8 cellular contexts compared by ENCODE assay signal in genomic region chr15:48331796-48332641, GRCh38. TPM values are rescaled to one million over a fixed set of nuclear protein-coding genes. Genes with fewer than 3 reads are reported as not detected.
DNase-seq lines count a peak whose midpoint lies in the region; ATAC-seq and TF ChIP-seq lines count a peak whose summit lies in the region.

No MANE protein-coding gene starts in this region.

- peaks cover 12% of the 10 kb centered on the region for H3K4me1 ChIP-seq in HUES6 (ENCODE audit: control insufficient read depth, insufficient read depth, low read length)
- H3K4me1 ChIP-seq in thoracic aorta (ENCODE audit: control insufficient read depth in 1 of 2, low read depth in 2 of 2): peaks cover 5 to 20% of the 10 kb centered on the region in 2 donors

- H3K36me3 ChIP-seq in HUES6 (ENCODE audit: control insufficient read depth, insufficient read depth, low read length) (peaks cover 26% of the 10 kb centered on the region), thoracic aorta (peaks cover 14% of the 10 kb centered on the region)

- no peaks in the 10 kb centered on the region for H3K9me3 ChIP-seq in HUES6 (ENCODE audit: control insufficient read depth, insufficient read depth, low read depth, low read length)
- H3K9me3 ChIP-seq in thoracic aorta: no peaks in the 10 kb centered on the region

- H3K27me3 ChIP-seq in HUES6 (ENCODE audit: control insufficient read depth, insufficient read depth, low read length) (no peaks in the 10 kb centered on the region), thoracic aorta (replicated peaks; ENCODE audit: insufficient read depth) (no peaks in the 10 kb centered on the region)

- peak; percentile 36 for DNase-seq in DMS79 treated with DMSO at 0.1 percent for 48 hours (lab: John Stamatoyannopoulos, UW)
- peak; percentile 84 for DNase-seq in RWPE1 (ENCODE audit: low spot score)
- peak; percentile 57 for DNase-seq in activated gamma-delta T cell treated with anti-CD3 and anti-CD28 coated beads, Interleukin-2, amount 50 U/mL, for 16 hours (ENCODE audit: low read depth)
- DNase-seq in germinal center (ENCODE audit: low spot score): peak; percentile 81
- peak; percentile 27 for DNase-seq in omental fat pad (ENCODE audit: low spot score)
- peak; percentile 15 for DNase-seq in thoracic aorta (ENCODE audit: low spot score)

- H3K27ac ChIP-seq in HUES6 (ENCODE audit: low read depth, low read length) (peak overlapping the region; percentile 98), RWPE1 (peak overlapping the region; percentile 97), thoracic aorta (peak overlapping the region; percentile 92 to 98)

- TF ChIP-seq CTCF in RWPE1 (conservative IDR thresholded peaks at IDR 0.05; ENCODE audit: low read depth) (no peak), omental fat pad (IDR thresholded peaks at IDR 0.05) (no peak), thoracic aorta (IDR thresholded peaks at IDR 0.05) (no peak)

- peak overlapping the region; percentile 99 for H3K9ac ChIP-seq in HUES6 (ENCODE audit: low read length)

- CTCF ChIA-PET in RWPE1 (lab: Yijun Ruan, JAX): interaction anchor here (0.6 to 0.8 kb wide), 3 partner anchors 12 to 121 kb away, joined by 3 to 5 read pairs (median 4); no protein-coding TSS in a partner anchor

- H3K4me3 ChIP-seq in HUES6 (ENCODE audit: low read depth, low read length) (peak overlapping the region; percentile 98), thoracic aorta (peak overlapping the region; percentile 83)

- POLR2A ChIA-PET in RWPE1 (lab: Yijun Ruan, JAX; ENCODE audit: low non-redundant PET): interaction anchor here (0.6 kb wide), 2 partner anchors 14 to 440 kb away, joined by 3 to 7 read pairs; no protein-coding TSS in a partner anchor

- ATAC-seq in GM21447 (IDR thresholded peaks at IDR 0.05; ENCODE audit: unreplicated experiment) (peak; percentile 50), omental fat pad (ENCODE audit: low FRiP score) (peak; percentile 82), thoracic aorta (ENCODE audit: insufficient number of reproducible peaks, low FRiP score, low read depth) (peak; percentile 71)

RNA-seq across cellular contexts. Expression of gene DUT, which starts 0.8 kb away (rescaled TPM):
- total RNA-seq in omental fat pad (100 to 1,000 TPM in 1 of 4 donors, 10 to 100 TPM in 3; 50.3 to 131 (median 81.9) TPM), thoracic aorta (100 to 1,000 TPM in 1 of 2 donors, 10 to 100 TPM in 1; 50.7 to 106 TPM)

Comparison
In these comparisons a context has a peak if more than half of its experiments do, and no peak if none do; other contexts are left out.
1. Peak in every context shown above with its lines: DNase-seq, ATAC-seq, H3K4me3 ChIP-seq and H3K27ac ChIP-seq.
2. DNase-seq: peak in every context shown above with its lines; median percentile 84 in RWPE1; 81 in germinal center; 57 in activated gamma-delta T cell treated with anti-CD3 and anti-CD28 coated beads, Interleukin-2, amount 50 U/mL, for 16 hours; 36 in DMS79 treated with DMSO at 0.1 percent for 48 hours; 27 in omental fat pad; 15 in thoracic aorta.